Comparison of ENCODE assay signal across 26 cellular contexts in the genomic region with DNA sequence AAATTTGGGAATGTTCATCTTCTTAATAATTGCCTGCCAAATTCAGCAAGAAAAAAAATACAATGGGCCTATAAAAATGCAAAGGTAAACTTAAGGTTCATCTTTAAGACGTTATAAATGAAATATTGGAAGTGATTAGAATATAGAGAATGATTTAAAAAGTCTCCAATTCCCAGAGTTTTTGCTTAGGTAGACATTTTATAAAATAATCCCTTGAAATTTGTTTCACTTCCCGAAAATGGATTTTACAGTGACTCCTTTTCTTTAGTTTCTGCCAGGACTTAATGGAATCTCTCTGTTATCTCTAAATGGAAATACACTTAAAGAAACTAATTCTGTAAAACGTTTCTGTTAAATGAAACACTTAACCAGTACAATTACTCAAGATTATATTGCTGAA.
"Had no signal": no experiment of that assay in that cellular context is flagged by ENCODE, and none has a peak within 500 bp of the region (broad histone marks: within the 10 kb centered on the region; RNA-seq: fewer than 3 reads in every experiment).

No MANE protein-coding gene starts in this region.

- H3K27me3 ChIP-seq: colonic mucosa, esophagus squamous epithelium, gastrocnemius medialis, heart right ventricle had no signal

- H3K9me3 ChIP-seq: colonic mucosa, esophagus squamous epithelium, gastrocnemius medialis, heart right ventricle, left lung, lower lobe of right lung, mucosa of descending colon had no signal

- ATAC-seq: effector memory CD8-positive, alpha-beta T cell; esophagus mucosa; gastrocnemius medialis; heart right ventricle; left cardiac atrium; left lung; left ventricle myocardium superior; lower lobe of right lung; mucosa of descending colon had no signal

- H3K4me1 ChIP-seq: colonic mucosa, esophagus squamous epithelium, gastrocnemius medialis, heart right ventricle, left lung, lower lobe of right lung had no signal

- H3K27ac ChIP-seq: colonic mucosa, epithelial cell of prostate, esophagus squamous epithelium, gastrocnemius medialis, heart right ventricle, left lung, lower lobe of right lung had no signal

- H3K36me3 ChIP-seq: colonic mucosa, esophagus squamous epithelium, gastrocnemius medialis, heart right ventricle, left lung, lower lobe of right lung had no signal

- H3K4me3 ChIP-seq: colonic mucosa, esophagus squamous epithelium, gastrocnemius medialis, heart right ventricle, left lung, lower lobe of right lung, mucosa of descending colon had no signal

- DNase-seq: colonic mucosa; cortex of kidney; effector CD8-positive, alpha-beta T cell; effector memory CD8-positive, alpha-beta T cell; endodermal cell; erythroblast; esophagus squamous epithelium; foreskin fibroblast; foreskin melanocyte; gastrocnemius medialis; glutamatergic neuron; head of caudate nucleus; heart right ventricle; hippocampal formation; left cardiac atrium; left lung; left ventricle myocardium superior; lower lobe of right lung; mesenchymal stem cell; mucosa of descending colon; naive B cell had no signal

- FAIRE-seq: endometrium, islet of Langerhans, keratinocyte had no signal
